ENCODE assay signal across 10 cellular contexts in genomic region chr11:126332221-126332711, GRCh38. TPM values are rescaled to one million over a fixed set of nuclear protein-coding genes. Genes with fewer than 3 reads are reported as not detected.
DNase-seq lines count a peak whose midpoint lies in the region; ATAC-seq and TF ChIP-seq lines count a peak whose summit lies in the region.
"Had no signal": no experiment of that assay in that cellular context is flagged by ENCODE, and none has a peak within 500 bp of the region (broad histone marks: within the 10 kb centered on the region; RNA-seq: fewer than 3 reads in every experiment).

No MANE protein-coding gene starts in this region.

- intact Hi-C loops in MCF 10A (cut with micrococcal nuclease) = loop anchor here (2.0 kb wide), 1 partner anchor 21 kb away; no protein-coding TSS in a partner anchor

- peaks cover 21% of the 10 kb centered on the region for H3K4me1 Mint-ChIP-seq in MCF 10A (ENCODE audit: insufficient read depth, unreplicated experiment)
- peaks cover 9 to 15% of the 10 kb centered on the region in 2 donors for H3K4me1 Mint-ChIP-seq in stimulated activated naive B cell treated with anti-CD40 and anti-IgM and Interleukin-4, amounts not matched to agents 10 μg/mL and 1 μg/mL and 100 μg/mL, for 72 hours
- H3K4me1 Mint-ChIP-seq in naive thymus-derived CD8-positive, alpha-beta T cell = peaks cover 8 to 62% (median 18%) of the 10 kb centered on the region in 4 donors

- CTCF ChIA-PET in MCF 10A (lab: Yijun Ruan, JAX) = interaction anchor here (0.7 to 1.5 kb wide), 3 partner anchors 11 to 111 kb away, joined by 3 to 4 read pairs (median 3); no protein-coding TSS in a partner anchor

- peaks cover 13% of the 10 kb centered on the region for H3K36me3 Mint-ChIP-seq in MCF 10A (ENCODE audit: insufficient read depth, unreplicated experiment)
- peaks cover 34 to 77% of the 10 kb centered on the region in 2 donors for H3K36me3 Mint-ChIP-seq in stimulated activated naive B cell treated with anti-CD40 and anti-IgM and Interleukin-4, amounts not matched to agents 10 μg/mL and 1 μg/mL and 100 μg/mL, for 72 hours
- peaks cover 0 to 68% (median 15%) of the 10 kb centered on the region in 3 donors for H3K36me3 Mint-ChIP-seq in naive thymus-derived CD8-positive, alpha-beta T cell

- no peaks in the 10 kb centered on the region for H3K9me3 Mint-ChIP-seq in MCF 10A (ENCODE audit: unreplicated experiment)
- no peaks in the 10 kb centered on the region for H3K9me3 Mint-ChIP-seq in stimulated activated naive B cell treated with anti-CD40 and anti-IgM and Interleukin-4, amounts not matched to agents 10 μg/mL and 1 μg/mL and 100 μg/mL, for 72 hours
- no peaks in the 10 kb centered on the region for H3K9me3 Mint-ChIP-seq in naive thymus-derived CD8-positive, alpha-beta T cell

- H3K27me3 Mint-ChIP-seq in MCF 10A (ENCODE audit: insufficient read depth, unreplicated experiment) = no peaks in the 10 kb centered on the region
- H3K27me3 Mint-ChIP-seq in stimulated activated naive B cell treated with anti-CD40 and anti-IgM and Interleukin-4, amounts not matched to agents 10 μg/mL and 1 μg/mL and 100 μg/mL, for 72 hours = no peaks in the 10 kb centered on the region
- no peaks in the 10 kb centered on the region for H3K27me3 Mint-ChIP-seq in naive thymus-derived CD8-positive, alpha-beta T cell

- no peak for TF ChIP-seq CTCF in MCF 10A (IDR thresholded peaks at IDR 0.05; ENCODE audit: unreplicated experiment)

- BruUV-seq in MCF 10A (replicated peaks; lab: Mats Ljungman, UMichigan) = no TSS peak

- H3K4me3 Mint-ChIP-seq in MCF 10A (ENCODE audit: unreplicated experiment) = no peak overlapping the region
- H3K4me3 Mint-ChIP-seq in stimulated activated naive B cell treated with anti-CD40 and anti-IgM and Interleukin-4, amounts not matched to agents 10 μg/mL and 1 μg/mL and 100 μg/mL, for 72 hours = no peak overlapping the region
- H3K4me3 Mint-ChIP-seq in naive thymus-derived CD8-positive, alpha-beta T cell = peak overlapping the region in 2 of 10 donors; percentile 0 to 74

- POLR2A ChIA-PET in MCF 10A (lab: Yijun Ruan, JAX) = interaction anchor here (1.0 kb wide), 1 partner anchor 14 kb away, joined by 7 read pairs; no protein-coding TSS in a partner anchor
- POLR2A ChIA-PET in naive thymus-derived CD8-positive, alpha-beta T cell (lab: Charles Lee) = no interaction called here

- ATAC-seq in stimulated activated naive B cell treated with anti-CD40 and anti-IgM and Interleukin-4, amounts not matched to agents 10 μg/mL and 1 μg/mL and 100 μg/mL, for 72 hours (replicated peaks) = no peak
- no peak for ATAC-seq in HG02970 (IDR thresholded peaks at IDR 0.05; ENCODE audit: low FRiP score, unreplicated experiment)
- no peak for ATAC-seq in naive thymus-derived CD8-positive, alpha-beta T cell

- H3K27ac Mint-ChIP-seq in MCF 10A (ENCODE audit: low read depth, unreplicated experiment) = peak overlapping the region; percentile 21
- H3K27ac Mint-ChIP-seq in stimulated activated naive B cell treated with anti-CD40 and anti-IgM and Interleukin-4, amounts not matched to agents 10 μg/mL and 1 μg/mL and 100 μg/mL, for 72 hours = no peak overlapping the region
- peak overlapping the region in 3 of 10 donors; percentile 24 to 75 (median 53) for H3K27ac Mint-ChIP-seq in naive thymus-derived CD8-positive, alpha-beta T cell

- DNase-seq in stimulated activated CD4-positive, alpha-beta T cell treated with anti-CD3 and anti-CD28 coated beads, Interleukin-1b, Interleukin-23, amount 100 ng/mL, for 48 hours = peak; percentile 47
- no peak for DNase-seq in stimulated activated CD4-positive, alpha-beta T cell treated with anti-CD3 and anti-CD28 coated beads, Interleukin-2, amount 100 ng/mL, for 48 hours
- DNase-seq in MCF 10A (ENCODE audit: unreplicated experiment) (peak; percentile 94), kidney glomerular epithelial cell (lab: John Stamatoyannopoulos, UW) (peak; percentile 40), COLO668 (lab: John Stamatoyannopoulos, UW; ENCODE audit: unreplicated experiment) (no peak)
- DNase-seq in stimulated activated naive B cell treated with anti-CD40 and anti-IgM and Interleukin-4, amounts not matched to agents 10 μg/mL and 1 μg/mL and 100 μg/mL, for 72 hours = no peak
- no peak for DNase-seq in naive thymus-derived CD8-positive, alpha-beta T cell
- DNase-seq: activated CD4-positive, CD25-positive, alpha-beta regulatory T cell treated with anti-CD3 and anti-CD28 coated beads, Interleukin-2, amount 50 U/mL, for 72 hours; NCI-H1436 had no signal

RNA-seq across cellular contexts. Expression of gene ST3GAL4, which starts 23.2 kb away (rescaled TPM):
- total RNA-seq in MCF 10A (2022) = 12.3 and 15.3 TPM in 2 replicates
- 1 to 10 TPM; 1.1 to 1.9 TPM for total RNA-seq in naive thymus-derived CD8-positive, alpha-beta T cell
- 1 to 10 TPM; 2.1 to 6.6 (median 2.7) TPM for polyA plus RNA-seq in naive thymus-derived CD8-positive, alpha-beta T cell

RNA-seq across cellular contexts. Expression of gene DCPS, which starts 28.4 kb away (rescaled TPM):
- total RNA-seq in MCF 10A (2022) = 29.6 and 33.7 TPM in 2 replicates
- total RNA-seq in naive thymus-derived CD8-positive, alpha-beta T cell = 10 to 100 TPM; 13.9 to 17.4 TPM
- polyA plus RNA-seq in naive thymus-derived CD8-positive, alpha-beta T cell = 10 to 100 TPM; 36.7 to 47.2 (median 37.3) TPM

RNA-seq across cellular contexts. Expression of gene TIRAP, which starts 49.4 kb away (rescaled TPM):
- 11.9 and 14.0 TPM in 2 replicates for total RNA-seq in MCF 10A (2022)
- 10 to 100 TPM; 19.0 to 22.1 TPM for total RNA-seq in naive thymus-derived CD8-positive, alpha-beta T cell
- 10 to 100 TPM in 1 of 3 donors, 1 to 10 TPM in 2; 7.4 to 11.6 (median 8.3) TPM for polyA plus RNA-seq in naive thymus-derived CD8-positive, alpha-beta T cell

Comparison
In these comparisons a context has a peak if more than half of its experiments do, and no peak if none do; other contexts are left out.
1. DNase-seq: peak in stimulated activated CD4-positive, alpha-beta T cell treated with anti-CD3 and anti-CD28 coated beads, Interleukin-1b, Interleukin-23, amount 100 ng/mL, for 48 hours (single experiment), MCF 10A (single experiment) and kidney glomerular epithelial cell (single experiment); none in stimulated activated CD4-positive, alpha-beta T cell treated with anti-CD3 and anti-CD28 coated beads, Interleukin-2, amount 100 ng/mL, for 48 hours (0 of 2), COLO668 (single experiment), stimulated activated naive B cell treated with anti-CD40 and anti-IgM and Interleukin-4, amounts not matched to agents 10 μg/mL and 1 μg/mL and 100 μg/mL, for 72 hours (single experiment) and naive thymus-derived CD8-positive, alpha-beta T cell (0 of 10).